In genomic region chr10:75508239-75508813, GRCh38 we compare ENCODE assay signal across 13 cellular contexts.
DNase-seq lines count a peak whose midpoint lies in the region; ATAC-seq, FAIRE-seq and TF ChIP-seq lines count a peak whose summit lies in the region.
"Had no signal": no experiment of that assay in that cellular context is flagged by ENCODE, and none has a peak within 500 bp of the region (broad histone marks: within the 10 kb centered on the region; RNA-seq: fewer than 3 reads in every experiment).

No MANE protein-coding gene starts in this region.

- H3K27me3 ChIP-seq in A673 (replicated peaks; ENCODE audit: insufficient read depth, low read depth, low read length, poor library complexity) (peaks cover 17% of the 10 kb centered on the region), ascending aorta (no peaks in the 10 kb centered on the region), aorta (ENCODE audit: control insufficient read depth in 1 of 2, insufficient read depth in 2 of 2, low read length in 1 of 2) (no peaks in the 10 kb centered on the region)
- H3K27me3 ChIP-seq: BLaER1 had no signal

- no TSS peak for BruUV-seq in A673 (replicated peaks; lab: Mats Ljungman, UMichigan)

- DNase-seq in A673 (ENCODE audit: low spot score): peak; percentile 18
- DNase-seq in HTR-8/SVneo (ENCODE audit: insufficient read length, low spot score): peak; percentile 66
- DNase-seq in ascending aorta (ENCODE audit: low spot score in 2 of 2): no peak
- DNase-seq in lung microvascular endothelial cell (ENCODE audit: low read depth in 2 of 2): peak; percentile 30 to 57
- no peak for DNase-seq in aorta
- no peak for DNase-seq in NCI-H2196 treated with DMSO at 0.1 percent for 48 hours (lab: John Stamatoyannopoulos, UW; ENCODE audit: unreplicated experiment)
- DNase-seq: activated naive CD4-positive, alpha-beta T cell treated with anti-CD3 and anti-CD28 coated beads, Interleukin-2, amount 10 ng/mL, durations not matched to agents 7 days and 5 days; lower lobe of right lung had no signal

- ATAC-seq in aorta (ENCODE audit: low FRiP score) (no peak), GM21381 (IDR thresholded peaks at IDR 0.05; ENCODE audit: unreplicated experiment) (no peak), GM19452 (IDR thresholded peaks at IDR 0.05; ENCODE audit: unreplicated experiment) (no peak)
- ATAC-seq: GM12878; lower lobe of right lung; stimulated activated memory B cell treated with anti-CD40 and anti-IgM and Interleukin-4, amounts not matched to agents 10 μg/mL and 1 μg/mL and 100 μg/mL, for 72 hours had no signal

- H3K4me3 ChIP-seq in A673 (ENCODE audit: low read depth, low read length, poor library complexity, severe bottlenecking) (no peak overlapping the region), ascending aorta (no peak overlapping the region), aorta (ENCODE audit: low read length in 2 of 2) (no peak overlapping the region)
- H3K4me3 ChIP-seq: BLaER1, GM12878, lower lobe of right lung had no signal

- WGBS in aorta, 2 donors: 2 to 6% methylated on average over 2 of the region's 2 CpGs

- H3K9me3 ChIP-seq in A673 (ENCODE audit: low read depth, low read length, poor library complexity, severe bottlenecking) (no peaks in the 10 kb centered on the region), ascending aorta (no peaks in the 10 kb centered on the region), aorta (ENCODE audit: control insufficient read depth, low read length) (no peaks in the 10 kb centered on the region)
- H3K9me3 ChIP-seq: BLaER1, lower lobe of right lung had no signal

- POLR2A ChIA-PET in A673 (lab: Charles Lee; ENCODE audit: low non-redundant PET): no interaction called here

- intact Hi-C loops in A673 (cut with micrococcal nuclease; ENCODE audit: unreplicated experiment) (no loop called here), ascending aorta (cut with DNase I) (no loop called here), aorta (cut with DNase I) (loop anchor here in 1 of 2 donors (5.0 kb wide), 1 partner anchor 106 kb away; the partner anchor contains the start of gene ZNF503)

- CTCF ChIA-PET in A673 (lab: Charles Lee): no interaction called here

- no peak overlapping the region for H3K27ac ChIP-seq in A673 (ENCODE audit: low read depth, low read length, poor library complexity, severe bottlenecking)
- H3K27ac ChIP-seq in ascending aorta: peak overlapping the region; percentile 56 to 61
- peak overlapping the region in 1 of 2 donors; percentile 26 for H3K27ac ChIP-seq in aorta (ENCODE audit: low read depth in 1 of 2, low read length in 2 of 2)
- H3K27ac ChIP-seq: BLaER1, lower lobe of right lung had no signal

- H3K36me3 ChIP-seq in A673 (ENCODE audit: insufficient read depth, low read length, poor library complexity, severe bottlenecking) (no peaks in the 10 kb centered on the region), ascending aorta (no peaks in the 10 kb centered on the region), aorta (ENCODE audit: control insufficient read depth in 1 of 2, insufficient read depth in 2 of 2, low read length in 1 of 2) (no peaks in the 10 kb centered on the region)
- H3K36me3 ChIP-seq: BLaER1, lower lobe of right lung had no signal

- peak; percentile 92 for FAIRE-seq in HTR-8/SVneo (lab: Jason Lieb, UNC)

- TF ChIP-seq CTCF in A673 (conservative IDR thresholded peaks at IDR 0.05; ENCODE audit: low read depth, low read length) (no peak), ascending aorta (IDR thresholded peaks at IDR 0.05) (no peak)

- H3K4me1 ChIP-seq in A673 (ENCODE audit: insufficient read depth, low read length, poor library complexity, severe bottlenecking): peaks cover 4% of the 10 kb centered on the region
- H3K4me1 ChIP-seq in ascending aorta: peaks cover 13 to 21% of the 10 kb centered on the region in 2 donors
- peaks cover under 1 to 21% of the 10 kb centered on the region in 2 donors for H3K4me1 ChIP-seq in aorta (ENCODE audit: control insufficient read depth in 1 of 2, insufficient read depth in 2 of 2, low read length in 2 of 2)

Comparison
In these comparisons a context has a peak if more than half of its experiments do, and no peak if none do; other contexts are left out.
1. DNase-seq: peak in A673 (single experiment), HTR-8/SVneo (single experiment) and lung microvascular endothelial cell (2 of 2); none in ascending aorta (0 of 2), aorta (0 of 2) and NCI-H2196 treated with DMSO at 0.1 percent for 48 hours (single experiment).